Comparison of ENCODE assay signal across 11 cellular contexts in genomic region chr2:8409461-8410260, GRCh38.
DNase-seq lines count a peak whose midpoint lies in the region; ATAC-seq lines count a peak whose summit lies in the region.
"Had no signal": no experiment of that assay in that cellular context is flagged by ENCODE, and none has a peak within 500 bp of the region (broad histone marks: within the 10 kb centered on the region; RNA-seq: fewer than 3 reads in every experiment).

No MANE protein-coding gene starts in this region.

- H3K27ac Mint-ChIP-seq in stimulated activated effector memory CD8-positive, alpha-beta T cell treated with anti-CD3 and anti-CD28 coated beads, Interleukin-12 subunit alpha, Interleukin-12 subunit beta, amount 100 ng/mL, for 72 hours: peak overlapping the region; percentile 40

- H3K36me3 ChIP-seq in effector memory CD4-positive, alpha-beta T cell (ENCODE audit: control insufficient read depth, insufficient read depth, low read length): no peaks in the 10 kb centered on the region
- H3K36me3 ChIP-seq: ovary had no signal

- DNase-seq in activated T-cell treated with anti-CD3 and anti-CD28 coated beads, Interleukin-2, amount 50 U/mL, for 4 hours: no peak
- no peak for DNase-seq in activated T-cell treated with anti-CD3 and anti-CD28 coated beads, Interleukin-2, amount 50 U/mL, for 1 hour
- DNase-seq in NCI-H2171 (lab: John Stamatoyannopoulos, UW): peak; percentile 8
- no peak for DNase-seq in effector memory CD4-positive, alpha-beta T cell
- DNase-seq in stimulated activated effector memory CD8-positive, alpha-beta T cell treated with anti-CD3 and anti-CD28 coated beads, Interleukin-12 subunit alpha, Interleukin-12 subunit beta, amount 100 ng/mL, for 72 hours (ENCODE audit: low spot score in 2 of 2): no peak
- DNase-seq in dermis blood vessel endothelial cell: no peak
- no peak for DNase-seq in kidney glomerular epithelial cell (lab: John Stamatoyannopoulos, UW)
- DNase-seq: activated naive CD8-positive, alpha-beta T cell treated with anti-CD3 and anti-CD28 coated beads, Interleukin-2, amount 10 ng/mL, durations not matched to agents 7 days and 5 days; ovary had no signal

- H3K4me1 ChIP-seq in effector memory CD4-positive, alpha-beta T cell (ENCODE audit: control insufficient read depth, insufficient read depth, low read length, poor library complexity, severe bottlenecking): no peaks in the 10 kb centered on the region

- H3K4me3 Mint-ChIP-seq in activated T-cell treated with anti-CD3 and anti-CD28 coated beads, Interleukin-2, amount 50 U/mL, for 4 hours: peak overlapping the region; percentile 35
- H3K4me3 Mint-ChIP-seq in stimulated activated effector memory CD8-positive, alpha-beta T cell treated with anti-CD3 and anti-CD28 coated beads, Interleukin-12 subunit alpha, Interleukin-12 subunit beta, amount 100 ng/mL, for 72 hours: peak overlapping the region; percentile 33
- H3K4me3 Mint-ChIP-seq: activated naive CD8-positive, alpha-beta T cell treated with anti-CD3 and anti-CD28 coated beads, Interleukin-2, amount 10 ng/mL, durations not matched to agents 7 days and 5 days had no signal

- no peaks in the 10 kb centered on the region for H3K9me3 ChIP-seq in effector memory CD4-positive, alpha-beta T cell (ENCODE audit: control insufficient read depth, low read length)
- H3K9me3 ChIP-seq: ovary had no signal

- no peaks in the 10 kb centered on the region for H3K27me3 ChIP-seq in effector memory CD4-positive, alpha-beta T cell (replicated peaks; ENCODE audit: control insufficient read depth, insufficient read depth, low read length, poor library complexity, severe bottlenecking)
- H3K27me3 ChIP-seq: ovary had no signal

- H3K4me1 Mint-ChIP-seq in activated T-cell treated with anti-CD3 and anti-CD28 coated beads, Interleukin-2, amount 50 U/mL, for 4 hours (ENCODE audit: low read depth): peaks cover 29% of the 10 kb centered on the region
- peaks cover 40% of the 10 kb centered on the region for H3K4me1 Mint-ChIP-seq in stimulated activated effector memory CD8-positive, alpha-beta T cell treated with anti-CD3 and anti-CD28 coated beads, Interleukin-12 subunit alpha, Interleukin-12 subunit beta, amount 100 ng/mL, for 72 hours

- no peaks in the 10 kb centered on the region for H3K27me3 Mint-ChIP-seq in activated T-cell treated with anti-CD3 and anti-CD28 coated beads, Interleukin-2, amount 50 U/mL, for 4 hours (ENCODE audit: low read depth)
- H3K27me3 Mint-ChIP-seq: activated naive CD8-positive, alpha-beta T cell treated with anti-CD3 and anti-CD28 coated beads, Interleukin-2, amount 10 ng/mL, durations not matched to agents 7 days and 5 days had no signal

- no peaks in the 10 kb centered on the region for H3K36me3 Mint-ChIP-seq in activated T-cell treated with anti-CD3 and anti-CD28 coated beads, Interleukin-2, amount 50 U/mL, for 4 hours (ENCODE audit: insufficient read depth)
- H3K36me3 Mint-ChIP-seq in stimulated activated effector memory CD8-positive, alpha-beta T cell treated with anti-CD3 and anti-CD28 coated beads, Interleukin-12 subunit alpha, Interleukin-12 subunit beta, amount 100 ng/mL, for 72 hours: peaks cover 6% of the 10 kb centered on the region

- no peak for ATAC-seq in activated T-cell treated with anti-CD3 and anti-CD28 coated beads, Interleukin-2, amount 50 U/mL, for 4 hours
- no peak for ATAC-seq in stimulated activated effector memory CD8-positive, alpha-beta T cell treated with anti-CD3 and anti-CD28 coated beads, Interleukin-12 subunit alpha, Interleukin-12 subunit beta, amount 100 ng/mL, for 72 hours
- ATAC-seq in GM18873 (IDR thresholded peaks at IDR 0.05; ENCODE audit: low FRiP score, unreplicated experiment): no peak

- H3K4me3 ChIP-seq in effector memory CD4-positive, alpha-beta T cell (ENCODE audit: insufficient read depth, low read depth, low read length, poor library complexity, severe bottlenecking): peak overlapping the region; percentile 7
- H3K4me3 ChIP-seq: coronary artery, ovary had no signal

- H3K27ac ChIP-seq in effector memory CD4-positive, alpha-beta T cell (ENCODE audit: insufficient read depth, low read length, poor library complexity, severe bottlenecking): no peak overlapping the region
- H3K27ac ChIP-seq: coronary artery, ovary had no signal

- no peaks in the 10 kb centered on the region for H3K9me3 Mint-ChIP-seq in activated T-cell treated with anti-CD3 and anti-CD28 coated beads, Interleukin-2, amount 50 U/mL, for 4 hours
- no peaks in the 10 kb centered on the region for H3K9me3 Mint-ChIP-seq in stimulated activated effector memory CD8-positive, alpha-beta T cell treated with anti-CD3 and anti-CD28 coated beads, Interleukin-12 subunit alpha, Interleukin-12 subunit beta, amount 100 ng/mL, for 72 hours
- H3K9me3 Mint-ChIP-seq: activated naive CD8-positive, alpha-beta T cell treated with anti-CD3 and anti-CD28 coated beads, Interleukin-2, amount 10 ng/mL, durations not matched to agents 7 days and 5 days had no signal
